Comparison of ENCODE assay signal across 10 cellular contexts in genomic region chr10:102300912-102301311, GRCh38. TPM values are rescaled to one million over a fixed set of nuclear protein-coding genes. Genes with fewer than 3 reads are reported as not detected.
"Had no signal": no experiment of that assay in that cellular context is flagged by ENCODE, and none has a peak within 500 bp of the region (broad histone marks: within the 10 kb centered on the region; RNA-seq: fewer than 3 reads in every experiment).

No MANE protein-coding gene starts in this region.

RNA-seq across cellular contexts. Expression of gene PITX3, which starts 59.6 kb away (rescaled TPM):
- total RNA-seq: body of pancreas; dermis blood vessel endothelial cell; esophagus mucosa; left cardiac atrium; lung; naive thymus-derived CD8-positive, alpha-beta T cell; ovary; T-cell; vagina had no signal
- polyA plus RNA-seq: naive thymus-derived CD8-positive, alpha-beta T cell; ovary; small intestine had no signal
